In genomic region chr3:49786357-49787181, GRCh38 we compare ENCODE assay signal across 1 cellular context.
TF ChIP-seq lines count a peak whose summit lies in the region.

IP6K1 (minus strand) TSS chr3:49786542; CDS start chr3:49748040, 38,502 bp downstream.

TF ChIP-seq in HepG2, 621 proteins besides CTCF, POLR2A, EP300 and RAD21 (continued from another document and continues in another):
- TF ChIP-seq, protein P1, sequence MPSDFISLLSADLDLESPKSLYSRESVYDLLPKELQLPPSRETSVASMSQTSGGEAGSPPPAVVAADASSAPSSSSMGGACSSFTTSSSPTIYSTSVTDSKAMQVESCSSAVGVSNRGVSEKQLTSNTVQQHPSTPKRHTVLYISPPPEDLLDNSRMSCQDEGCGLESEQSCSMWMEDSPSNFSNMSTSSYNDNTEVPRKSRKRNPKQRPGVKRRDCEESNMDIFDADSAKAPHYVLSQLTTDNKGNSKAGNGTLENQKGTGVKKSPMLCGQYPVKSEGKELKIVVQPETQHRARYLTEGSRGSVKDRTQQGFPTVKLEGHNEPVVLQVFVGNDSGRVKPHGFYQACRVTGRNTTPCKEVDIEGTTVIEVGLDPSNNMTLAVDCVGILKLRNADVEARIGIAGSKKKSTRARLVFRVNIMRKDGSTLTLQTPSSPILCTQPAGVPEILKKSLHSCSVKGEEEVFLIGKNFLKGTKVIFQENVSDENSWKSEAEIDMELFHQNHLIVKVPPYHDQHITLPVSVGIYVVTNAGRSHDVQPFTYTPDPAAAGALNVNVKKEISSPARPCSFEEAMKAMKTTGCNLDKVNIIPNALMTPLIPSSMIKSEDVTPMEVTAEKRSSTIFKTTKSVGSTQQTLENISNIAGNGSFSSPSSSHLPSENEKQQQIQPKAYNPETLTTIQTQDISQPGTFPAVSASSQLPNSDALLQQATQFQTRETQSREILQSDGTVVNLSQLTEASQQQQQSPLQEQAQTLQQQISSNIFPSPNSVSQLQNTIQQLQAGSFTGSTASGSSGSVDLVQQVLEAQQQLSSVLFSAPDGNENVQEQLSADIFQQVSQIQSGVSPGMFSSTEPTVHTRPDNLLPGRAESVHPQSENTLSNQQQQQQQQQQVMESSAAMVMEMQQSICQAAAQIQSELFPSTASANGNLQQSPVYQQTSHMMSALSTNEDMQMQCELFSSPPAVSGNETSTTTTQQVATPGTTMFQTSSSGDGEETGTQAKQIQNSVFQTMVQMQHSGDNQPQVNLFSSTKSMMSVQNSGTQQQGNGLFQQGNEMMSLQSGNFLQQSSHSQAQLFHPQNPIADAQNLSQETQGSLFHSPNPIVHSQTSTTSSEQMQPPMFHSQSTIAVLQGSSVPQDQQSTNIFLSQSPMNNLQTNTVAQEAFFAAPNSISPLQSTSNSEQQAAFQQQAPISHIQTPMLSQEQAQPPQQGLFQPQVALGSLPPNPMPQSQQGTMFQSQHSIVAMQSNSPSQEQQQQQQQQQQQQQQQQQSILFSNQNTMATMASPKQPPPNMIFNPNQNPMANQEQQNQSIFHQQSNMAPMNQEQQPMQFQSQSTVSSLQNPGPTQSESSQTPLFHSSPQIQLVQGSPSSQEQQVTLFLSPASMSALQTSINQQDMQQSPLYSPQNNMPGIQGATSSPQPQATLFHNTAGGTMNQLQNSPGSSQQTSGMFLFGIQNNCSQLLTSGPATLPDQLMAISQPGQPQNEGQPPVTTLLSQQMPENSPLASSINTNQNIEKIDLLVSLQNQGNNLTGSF (CRISPR knock-in tag; IDR thresholded peaks at IDR 0.05) = 0 out of 2 replicates have a peak, but pooled peaks have one; percentile 15
- peak; percentile 39; the same call in 1 of the 2 replicates for TF ChIP-seq KLF12 (CRISPR knock-in tag; IDR thresholded peaks at IDR 0.05; ENCODE audit: borderline replicate concordance)
- peak; percentile 70 for TF ChIP-seq NFKBIZ (CRISPR knock-in tag; IDR thresholded peaks at IDR 0.05)
- no peak for TF ChIP-seq TOE1 (CRISPR knock-in tag; IDR thresholded peaks at IDR 0.05)
- TF ChIP-seq KDM4B (CRISPR knock-in tag; IDR thresholded peaks at IDR 0.05) = no peak
- TF ChIP-seq PHF20 (CRISPR knock-in tag; IDR thresholded peaks at IDR 0.05) = peak; percentile 77
- TF ChIP-seq ZNF33B (CRISPR knock-in tag; IDR thresholded peaks at IDR 0.05) = 0 out of 2 replicates have a peak, but pooled peaks have one; percentile 19
- peak; percentile 100 for TF ChIP-seq SP2 (CRISPR knock-in tag; IDR thresholded peaks at IDR 0.05)
- no peak for TF ChIP-seq SMC3 (IDR thresholded peaks at IDR 0.05; ENCODE audit: low read length)
- TF ChIP-seq GRHL1 (CRISPR knock-in tag; conservative IDR thresholded peaks at IDR 0.05) = no peak
- TF ChIP-seq ZNF775 (CRISPR knock-in tag; IDR thresholded peaks at IDR 0.05; ENCODE audit: borderline replicate concordance) = 0 out of 2 replicates have a peak, but pooled peaks have one; percentile 56
- no peak for TF ChIP-seq ETS1 (CRISPR knock-in tag; IDR thresholded peaks at IDR 0.05)
- TF ChIP-seq PITX1 (CRISPR knock-in tag; IDR thresholded peaks at IDR 0.05) = peak; percentile 33; the same call in 1 of the 2 replicates
- TF ChIP-seq ZNF724P (CRISPR knock-in tag; IDR thresholded peaks at IDR 0.05; ENCODE audit: borderline replicate concordance) = peak; percentile 88; the same call in 1 of the 2 replicates
- peak; percentile 99 for TF ChIP-seq PBX2 (CRISPR knock-in tag; IDR thresholded peaks at IDR 0.05)
- TF ChIP-seq AHDC1 (CRISPR knock-in tag; IDR thresholded peaks at IDR 0.05; ENCODE audit: borderline replicate concordance) = no peak
- TF ChIP-seq HDAC2 (CRISPR knock-in tag; IDR thresholded peaks at IDR 0.05) = no peak
- 0 out of 2 replicates have a peak, but pooled peaks have one; percentile 53 for TF ChIP-seq ZNF441 (CRISPR knock-in tag; IDR thresholded peaks at IDR 0.05; ENCODE audit: borderline replicate concordance)
- 0 out of 2 replicates have a peak, but pooled peaks have one; percentile 72 for TF ChIP-seq HNRNPL (IDR thresholded peaks at IDR 0.05; ENCODE audit: low read depth, low read length)
- TF ChIP-seq MED13 (CRISPR knock-in tag; IDR thresholded peaks at IDR 0.05) = peak; percentile 61
- peak; percentile 84; the same call in 1 of the 3 replicates for TF ChIP-seq MXI1 (IDR thresholded peaks at IDR 0.05; ENCODE audit: borderline replicate concordance, low read depth, low read length)
- TF ChIP-seq NFATC3 (CRISPR knock-in tag; IDR thresholded peaks at IDR 0.05) = no peak
- TF ChIP-seq SSRP1 (CRISPR knock-in tag; IDR thresholded peaks at IDR 0.05) = no peak
- TF ChIP-seq MXD4 (CRISPR knock-in tag; IDR thresholded peaks at IDR 0.05) = peak; percentile 79
- no peak for TF ChIP-seq ZNF570 (CRISPR knock-in tag; IDR thresholded peaks at IDR 0.05; ENCODE audit: borderline replicate concordance)
- TF ChIP-seq, protein P2, sequence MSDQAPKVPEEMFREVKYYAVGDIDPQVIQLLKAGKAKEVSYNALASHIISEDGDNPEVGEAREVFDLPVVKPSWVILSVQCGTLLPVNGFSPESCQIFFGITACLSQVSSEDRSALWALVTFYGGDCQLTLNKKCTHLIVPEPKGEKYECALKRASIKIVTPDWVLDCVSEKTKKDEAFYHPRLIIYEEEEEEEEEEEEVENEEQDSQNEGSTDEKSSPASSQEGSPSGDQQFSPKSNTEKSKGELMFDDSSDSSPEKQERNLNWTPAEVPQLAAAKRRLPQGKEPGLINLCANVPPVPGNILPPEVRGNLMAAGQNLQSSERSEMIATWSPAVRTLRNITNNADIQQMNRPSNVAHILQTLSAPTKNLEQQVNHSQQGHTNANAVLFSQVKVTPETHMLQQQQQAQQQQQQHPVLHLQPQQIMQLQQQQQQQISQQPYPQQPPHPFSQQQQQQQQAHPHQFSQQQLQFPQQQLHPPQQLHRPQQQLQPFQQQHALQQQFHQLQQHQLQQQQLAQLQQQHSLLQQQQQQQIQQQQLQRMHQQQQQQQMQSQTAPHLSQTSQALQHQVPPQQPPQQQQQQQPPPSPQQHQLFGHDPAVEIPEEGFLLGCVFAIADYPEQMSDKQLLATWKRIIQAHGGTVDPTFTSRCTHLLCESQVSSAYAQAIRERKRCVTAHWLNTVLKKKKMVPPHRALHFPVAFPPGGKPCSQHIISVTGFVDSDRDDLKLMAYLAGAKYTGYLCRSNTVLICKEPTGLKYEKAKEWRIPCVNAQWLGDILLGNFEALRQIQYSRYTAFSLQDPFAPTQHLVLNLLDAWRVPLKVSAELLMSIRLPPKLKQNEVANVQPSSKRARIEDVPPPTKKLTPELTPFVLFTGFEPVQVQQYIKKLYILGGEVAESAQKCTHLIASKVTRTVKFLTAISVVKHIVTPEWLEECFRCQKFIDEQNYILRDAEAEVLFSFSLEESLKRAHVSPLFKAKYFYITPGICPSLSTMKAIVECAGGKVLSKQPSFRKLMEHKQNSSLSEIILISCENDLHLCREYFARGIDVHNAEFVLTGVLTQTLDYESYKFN (CRISPR knock-in tag; conservative IDR thresholded peaks at IDR 0.05) = peak; percentile 28
- TF ChIP-seq ZNF674 (CRISPR knock-in tag; IDR thresholded peaks at IDR 0.05; ENCODE audit: low read depth) = no peak
- peak; percentile 85 for TF ChIP-seq NR0B2 (CRISPR knock-in tag; IDR thresholded peaks at IDR 0.05)
- TF ChIP-seq SCMH1 (CRISPR knock-in tag; IDR thresholded peaks at IDR 0.05; ENCODE audit: borderline replicate concordance) = no peak
- peak; percentile 95 for TF ChIP-seq HOXA3 (CRISPR knock-in tag; IDR thresholded peaks at IDR 0.05)
- peak; percentile 89 for TF ChIP-seq ZFY (CRISPR knock-in tag; IDR thresholded peaks at IDR 0.05)
- peak; percentile 64 for TF ChIP-seq HDAC1 (CRISPR knock-in tag; IDR thresholded peaks at IDR 0.05)
- peak; percentile 59; the same call in 1 of the 2 replicates for TF ChIP-seq NFKB2 (CRISPR knock-in tag; IDR thresholded peaks at IDR 0.05; ENCODE audit: borderline replicate concordance)
- TF ChIP-seq SETDB1 (CRISPR knock-in tag; IDR thresholded peaks at IDR 0.05; ENCODE audit: borderline replicate concordance) = no peak
- no peak for TF ChIP-seq TRAFD1 (CRISPR knock-in tag; IDR thresholded peaks at IDR 0.05; ENCODE audit: borderline replicate concordance)
- no peak for TF ChIP-seq ZNF17 (CRISPR knock-in tag; IDR thresholded peaks at IDR 0.05)
- peak; percentile 96 for TF ChIP-seq YY1 (IDR thresholded peaks at IDR 0.05; ENCODE audit: insufficient read depth, insufficient replicate concordance, low read depth, low read length)
- no peak for TF ChIP-seq ZNF101 (CRISPR knock-in tag; IDR thresholded peaks at IDR 0.05; ENCODE audit: borderline replicate concordance, low read depth)
- TF ChIP-seq HDAC6 (IDR thresholded peaks at IDR 0.05; ENCODE audit: low read depth, low read length) = no peak
